ENCODE assay signal across 17 cellular contexts in the genomic region with DNA sequence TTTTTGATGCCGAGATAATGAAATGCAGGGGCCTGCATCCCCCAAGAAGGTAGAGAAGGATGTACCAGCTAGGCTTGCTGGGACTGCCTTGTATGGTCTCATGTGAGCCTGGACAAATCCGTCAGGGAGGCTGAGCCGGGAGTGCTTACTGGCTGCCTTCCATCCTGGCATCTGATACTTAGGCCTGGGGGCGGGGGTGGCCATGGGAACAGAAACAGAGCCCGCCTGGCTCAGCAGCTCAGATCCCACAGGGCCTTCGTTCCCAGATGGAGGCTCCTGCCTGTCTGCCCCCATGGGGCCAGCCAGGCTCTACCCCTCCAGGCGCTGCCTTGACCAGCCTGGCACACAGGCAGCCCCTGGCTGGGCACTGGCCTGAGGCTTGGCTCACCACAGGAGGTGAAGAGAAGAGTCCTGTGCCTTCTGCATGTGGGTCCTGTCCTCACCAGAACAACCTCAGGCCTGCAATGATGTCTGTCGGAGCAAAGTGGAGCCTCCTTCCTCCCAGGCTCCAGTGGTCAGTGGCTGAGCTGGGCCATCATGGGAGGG. TPM values are rescaled to one million over a fixed set of nuclear protein-coding genes. Genes with fewer than 3 reads are reported as not detected.
DNase-seq lines count a peak whose midpoint lies in the region; ATAC-seq and TF ChIP-seq lines count a peak whose summit lies in the region.
"Had no signal": no experiment of that assay in that cellular context is flagged by ENCODE, and none has a peak within 500 bp of the region (broad histone marks: within the 10 kb centered on the region; RNA-seq: fewer than 3 reads in every experiment).

No MANE protein-coding gene starts in this region.

- H3K4me2 ChIP-seq in smooth muscle cell = no peak overlapping the region

- H3K4me3 ChIP-seq in muscle layer of colon (ENCODE audit: low read depth in 1 of 2, low read length in 2 of 2) (no peak overlapping the region), smooth muscle cell (no peak overlapping the region)
- H3K4me3 ChIP-seq: heart right ventricle, upper lobe of left lung had no signal

- H3K36me3 ChIP-seq in muscle layer of colon (ENCODE audit: insufficient read depth, low read length) (no peaks in the 10 kb centered on the region), smooth muscle cell (ENCODE audit: low read depth) (no peaks in the 10 kb centered on the region)
- H3K36me3 ChIP-seq: heart right ventricle, upper lobe of left lung had no signal

- H3F3A ChIP-seq in smooth muscle cell (ENCODE audit: low read depth) = no peaks in the 10 kb centered on the region

- no peaks in the 10 kb centered on the region for H3K27me3 ChIP-seq in muscle layer of colon (ENCODE audit: control insufficient read depth in 1 of 2, insufficient read depth in 2 of 2, low read length in 2 of 2)
- no peaks in the 10 kb centered on the region for H3K27me3 ChIP-seq in smooth muscle cell (ENCODE audit: low read depth)
- H3K27me3 ChIP-seq: upper lobe of left lung had no signal

- H3K4me1 ChIP-seq in muscle layer of colon (ENCODE audit: insufficient read depth, low read length) (peaks cover 27% of the 10 kb centered on the region), smooth muscle cell (ENCODE audit: low read depth) (peaks cover 9% of the 10 kb centered on the region)
- H3K4me1 ChIP-seq: heart right ventricle, upper lobe of left lung had no signal

- H3K9me3 ChIP-seq in muscle layer of colon (ENCODE audit: low read length) (no peaks in the 10 kb centered on the region), smooth muscle cell (replicated peaks; ENCODE audit: low read depth) (no peaks in the 10 kb centered on the region)
- H3K9me3 ChIP-seq: heart right ventricle, upper lobe of left lung had no signal

- TF ChIP-seq CTCF in smooth muscle cell (IDR thresholded peaks at IDR 0.05; ENCODE audit: borderline replicate concordance, insufficient read depth, poor library complexity, severe bottlenecking) = no peak

- H4K20me1 ChIP-seq in smooth muscle cell (ENCODE audit: low read depth) = no peaks in the 10 kb centered on the region

- DNase-seq in AG08395 (ENCODE audit: low spot score) (peak; percentile 30), M059J (ENCODE audit: low read depth) (peak; percentile 70), brain pericyte (ENCODE audit: low read depth, low spot score) (peak; percentile 10), NK-92 (lab: John Stamatoyannopoulos, UW; ENCODE audit: unreplicated experiment) (no peak), smooth muscle cell (lab: John Stamatoyannopoulos, UW; ENCODE audit: unreplicated experiment) (no peak), SKM-1 treated with dmso at 0.1 percent for 144 hours (lab: John Stamatoyannopoulos, UW; ENCODE audit: unreplicated experiment) (no peak)
- DNase-seq: activated CD4-positive, CD25-positive, alpha-beta regulatory T cell treated with anti-CD3 and anti-CD28 coated beads, Interleukin-2, amount 50 U/mL, for 72 hours; activated T-cell treated with anti-CD3 and anti-CD28 coated beads, Interleukin-2, amount 50 U/mL, for 24 hours; effector memory CD4-positive, alpha-beta T cell; heart right ventricle; KBM-7; NCI-H187 treated with DMSO at 0.1 percent for 48 hours had no signal

- no peak overlapping the region for H2AFZ ChIP-seq in smooth muscle cell (ENCODE audit: low read depth)

- H3K79me2 ChIP-seq in smooth muscle cell (ENCODE audit: low read depth) = no peaks in the 10 kb centered on the region

- H3K9ac ChIP-seq in muscle layer of colon (ENCODE audit: low read length) (no peak overlapping the region), smooth muscle cell (ENCODE audit: low read depth) (no peak overlapping the region)

- H3K27ac ChIP-seq in muscle layer of colon (ENCODE audit: low read depth, low read length) (peak overlapping the region; percentile 97), smooth muscle cell (ENCODE audit: low read depth) (no peak overlapping the region)
- H3K27ac ChIP-seq: heart right ventricle, upper lobe of left lung had no signal

- no peak for ATAC-seq in HG02642 (IDR thresholded peaks at IDR 0.05; ENCODE audit: poor library complexity, unreplicated experiment)
- ATAC-seq: left lobe of liver had no signal

- WGBS in smooth muscle cell (ENCODE audit: low lambda C conversion rate) = 46% methylated on average over 7 of the region's 8 CpGs

RNA-seq across cellular contexts. Expression of gene SPATA31E1, which starts 10.5 kb away (rescaled TPM):
- not detected in 2 replicates for total RNA-seq in M059J (2014; rRNA removed; shearing (Covaris generic))
- total RNA-seq in smooth muscle cell = not detected in 2 replicates
- not detected in 2 replicates for polyA plus RNA-seq in smooth muscle cell
- total RNA-seq: heart right ventricle, left lobe of liver, upper lobe of left lung had no signal
- polyA plus RNA-seq: heart right ventricle had no signal

RNA-seq across cellular contexts. Expression of gene SPATA31C1, which starts 45.6 kb away (rescaled TPM):
- total RNA-seq in M059J (2014; rRNA removed; shearing (Covaris generic)) = not detected in 2 replicates
- not detected in 2 replicates for total RNA-seq in smooth muscle cell
- polyA plus RNA-seq in smooth muscle cell = not detected in 2 replicates
- total RNA-seq: heart right ventricle, left lobe of liver, upper lobe of left lung had no signal
- polyA plus RNA-seq: AG04450, heart right ventricle had no signal

Comparison
In these comparisons a context has a peak if more than half of its experiments do, and no peak if none do; other contexts are left out.
1. DNase-seq: peak in AG08395 (single experiment), M059J (single experiment) and brain pericyte (single experiment); none in NK-92 (single experiment), smooth muscle cell (single experiment) and SKM-1 treated with dmso at 0.1 percent for 144 hours (single experiment).